Comparison of ENCODE assay signal across 9 cellular contexts in genomic region chr15:28738590-28739292, GRCh38. TPM values are rescaled to one million over a fixed set of nuclear protein-coding genes. Genes with fewer than 3 reads are reported as not detected.
A peak's percentile ranks its signal among the peaks of the same experiment; 100 is the strongest.
DNase-seq lines count a peak whose midpoint lies in the region; ATAC-seq, FAIRE-seq and TF ChIP-seq lines count a peak whose summit lies in the region.
"Not testable (repeated sequence)": the region's sequence is repeated elsewhere in the genome, so short reads cannot be mapped to it uniquely, and the experiment has no call there.
"Had no signal": no experiment of that assay in that cellular context is flagged by ENCODE, and none has a peak within 500 bp of the region (broad histone marks: within the 10 kb centered on the region; RNA-seq: fewer than 3 reads in every experiment).

No MANE protein-coding gene starts in this region.

- H3K9me3 ChIP-seq in CD4-positive, CD25-positive, alpha-beta regulatory T cell (ENCODE audit: control insufficient read depth in 2 of 2, low read length in 2 of 2); endodermal cell (ENCODE audit: control insufficient read depth, low read length); naive thymus-derived CD4-positive, alpha-beta T cell (ENCODE audit: control insufficient read depth in 2 of 3, low read length in 3 of 3): not testable (repeated sequence)

- intact Hi-C loops in activated naive CD4-positive, alpha-beta T cell treated with anti-CD3 and anti-CD28 coated beads for 36 hours (cut with micrococcal nuclease); naive thymus-derived CD4-positive, alpha-beta T cell (cut with micrococcal nuclease): not testable (repeated sequence)

- H3K4me1 ChIP-seq in CD4-positive, CD25-positive, alpha-beta regulatory T cell (ENCODE audit: control insufficient read depth, insufficient read depth, low read length, poor library complexity, severe bottlenecking); endodermal cell (ENCODE audit: control insufficient read depth, insufficient read depth, low read length); naive thymus-derived CD4-positive, alpha-beta T cell (ENCODE audit: control insufficient read depth in 2 of 2, insufficient read depth in 2 of 2, low read length in 2 of 2): not testable (repeated sequence)

- H3K27ac ChIP-seq in CD4-positive, CD25-positive, alpha-beta regulatory T cell (ENCODE audit: insufficient read depth, low read length, poor library complexity, severe bottlenecking), result peak overlapping the region; percentile 68
- H3K27ac ChIP-seq in endodermal cell (ENCODE audit: low read depth, low read length), result not testable (repeated sequence)
- H3K27ac ChIP-seq in naive thymus-derived CD4-positive, alpha-beta T cell (ENCODE audit: low read depth, low read length), result peak overlapping the region; percentile 67

- H3K9ac ChIP-seq in endodermal cell (ENCODE audit: extremely low read depth, low read length, poor library complexity, severe bottlenecking), result not testable (repeated sequence)

- DNase-seq in CD4-positive, CD25-positive, alpha-beta regulatory T cell, result peak in 2 of 3 donors; percentile 51 to 57
- not testable (repeated sequence) for DNase-seq in RCC 7860 (ENCODE audit: low spot score); endodermal cell
- peak; percentile 60 for DNase-seq in activated naive CD4-positive, alpha-beta T cell treated with anti-CD3 and anti-CD28 coated beads for 36 hours
- peak in 8 of 9 donors; percentile 22 to 73 (median 68) for DNase-seq in naive thymus-derived CD4-positive, alpha-beta T cell
- peak; percentile 45 to 52 for DNase-seq in stimulated activated naive CD8-positive, alpha-beta T cell treated with anti-CD3 and anti-CD28 coated beads, Interleukin-15, amount 100 ng/mL, for 72 hours

- H3K36me3 ChIP-seq in CD4-positive, CD25-positive, alpha-beta regulatory T cell (ENCODE audit: control insufficient read depth, insufficient read depth, low read length); endodermal cell (ENCODE audit: control insufficient read depth, insufficient read depth, low read length); naive thymus-derived CD4-positive, alpha-beta T cell (ENCODE audit: control insufficient read depth in 2 of 3, insufficient read depth in 3 of 3, low read length in 3 of 3): not testable (repeated sequence)

- peak; percentile 10 for FAIRE-seq in RCC 7860 (lab: Jason Lieb, UNC)

- not testable (repeated sequence) for H3K27me3 ChIP-seq in CD4-positive, CD25-positive, alpha-beta regulatory T cell (ENCODE audit: control insufficient read depth, insufficient read depth, low read length); endodermal cell (ENCODE audit: control insufficient read depth, insufficient read depth, low read length, poor library complexity, severe bottlenecking); naive thymus-derived CD4-positive, alpha-beta T cell (ENCODE audit: control insufficient read depth in 2 of 2, insufficient read depth in 2 of 2, low read length in 2 of 2)

- TF ChIP-seq CTCF in endodermal cell (conservative IDR thresholded peaks at IDR 0.05), result not testable (repeated sequence)

- not testable (repeated sequence) for H3K36me3 Mint-ChIP-seq in CD4-positive, CD25-positive, alpha-beta regulatory T cell; activated naive CD4-positive, alpha-beta T cell treated with anti-CD3 and anti-CD28 coated beads for 36 hours (ENCODE audit: low read depth); endodermal cell (ENCODE audit: low read depth); naive thymus-derived CD4-positive, alpha-beta T cell

- ATAC-seq in CD4-positive, CD25-positive, alpha-beta regulatory T cell (ENCODE audit: low read depth in 2 of 2), result peak in 1 of 2 donors; percentile 45
- ATAC-seq in GM21619 (IDR thresholded peaks at IDR 0.05; ENCODE audit: unreplicated experiment) (peak; percentile 57), HG03108 (IDR thresholded peaks at IDR 0.05; ENCODE audit: unreplicated experiment) (peak; percentile 46)
- peak; percentile 68 for ATAC-seq in naive thymus-derived CD4-positive, alpha-beta T cell
- peak; percentile 83 for ATAC-seq in stimulated activated naive CD8-positive, alpha-beta T cell treated with anti-CD3 and anti-CD28 coated beads, Interleukin-15, amount 100 ng/mL, for 72 hours

- H3K4me3 Mint-ChIP-seq in CD4-positive, CD25-positive, alpha-beta regulatory T cell, result peak overlapping the region; percentile 66 to 92 (median 90)
- peak overlapping the region; percentile 82 for H3K4me3 Mint-ChIP-seq in activated naive CD4-positive, alpha-beta T cell treated with anti-CD3 and anti-CD28 coated beads for 36 hours
- peak overlapping the region; percentile 44 for H3K4me3 Mint-ChIP-seq in endodermal cell
- peak overlapping the region; percentile 79 to 97 (median 90) for H3K4me3 Mint-ChIP-seq in naive thymus-derived CD4-positive, alpha-beta T cell
- peak overlapping the region; percentile 92 to 93 for H3K4me3 Mint-ChIP-seq in stimulated activated naive CD8-positive, alpha-beta T cell treated with anti-CD3 and anti-CD28 coated beads, Interleukin-15, amount 100 ng/mL, for 72 hours

- H3K9me3 Mint-ChIP-seq in CD4-positive, CD25-positive, alpha-beta regulatory T cell; activated naive CD4-positive, alpha-beta T cell treated with anti-CD3 and anti-CD28 coated beads for 36 hours; endodermal cell; naive thymus-derived CD4-positive, alpha-beta T cell; stimulated activated naive CD8-positive, alpha-beta T cell treated with anti-CD3 and anti-CD28 coated beads, Interleukin-15, amount 100 ng/mL, for 72 hours: not testable (repeated sequence)

- peak overlapping the region; percentile 65 to 93 (median 74) for H3K27ac Mint-ChIP-seq in CD4-positive, CD25-positive, alpha-beta regulatory T cell
- peak overlapping the region; percentile 96 for H3K27ac Mint-ChIP-seq in activated naive CD4-positive, alpha-beta T cell treated with anti-CD3 and anti-CD28 coated beads for 36 hours
- not testable (repeated sequence) for H3K27ac Mint-ChIP-seq in endodermal cell
- peak overlapping the region; percentile 89 to 99 (median 95) for H3K27ac Mint-ChIP-seq in naive thymus-derived CD4-positive, alpha-beta T cell
- peak overlapping the region; percentile 98 to 99 for H3K27ac Mint-ChIP-seq in stimulated activated naive CD8-positive, alpha-beta T cell treated with anti-CD3 and anti-CD28 coated beads, Interleukin-15, amount 100 ng/mL, for 72 hours

- 100% methylated on average over 2 of the region's 9 CpGs; no CpG with 5 or more reads in 1 of the 2 experiments for WGBS in endodermal cell (ENCODE audit: insufficient coverage in 1 of 2, insufficient read length in 1 of 2), 2 experiments

- peaks cover 15% of the 10 kb centered on the region for H3K27me3 Mint-ChIP-seq in CD4-positive, CD25-positive, alpha-beta regulatory T cell
- H3K27me3 Mint-ChIP-seq in activated naive CD4-positive, alpha-beta T cell treated with anti-CD3 and anti-CD28 coated beads for 36 hours (ENCODE audit: low read depth); stimulated activated naive CD8-positive, alpha-beta T cell treated with anti-CD3 and anti-CD28 coated beads, Interleukin-15, amount 100 ng/mL, for 72 hours: not testable (repeated sequence)
- H3K27me3 Mint-ChIP-seq in endodermal cell (ENCODE audit: insufficient read depth), result peaks cover 11% of the 10 kb centered on the region
- H3K27me3 Mint-ChIP-seq in naive thymus-derived CD4-positive, alpha-beta T cell, result peaks cover 0 to 27% (median 0%) of the 10 kb centered on the region in 5 donors

- H3K4me1 Mint-ChIP-seq in CD4-positive, CD25-positive, alpha-beta regulatory T cell, result peaks cover 0 to 13% (median 3%) of the 10 kb centered on the region in 4 donors
- H3K4me1 Mint-ChIP-seq in activated naive CD4-positive, alpha-beta T cell treated with anti-CD3 and anti-CD28 coated beads for 36 hours (ENCODE audit: low read depth); endodermal cell; stimulated activated naive CD8-positive, alpha-beta T cell treated with anti-CD3 and anti-CD28 coated beads, Interleukin-15, amount 100 ng/mL, for 72 hours: not testable (repeated sequence)
- peaks cover 0 to 20% (median 10%) of the 10 kb centered on the region in 7 donors for H3K4me1 Mint-ChIP-seq in naive thymus-derived CD4-positive, alpha-beta T cell

- CTCF ChIA-PET in activated naive CD4-positive, alpha-beta T cell treated with anti-CD3 and anti-CD28 coated beads for 36 hours (lab: Charles Lee); naive thymus-derived CD4-positive, alpha-beta T cell (lab: Charles Lee): not testable (repeated sequence)

- POLR2A ChIA-PET in naive thymus-derived CD4-positive, alpha-beta T cell (lab: Charles Lee), result not testable (repeated sequence)

- peak overlapping the region; percentile 13 for H3K4me3 ChIP-seq in CD4-positive, CD25-positive, alpha-beta regulatory T cell (ENCODE audit: low read depth, low read length)
- H3K4me3 ChIP-seq in endodermal cell (ENCODE audit: low read length); naive thymus-derived CD4-positive, alpha-beta T cell (ENCODE audit: low read length): not testable (repeated sequence)

RNA-seq across cellular contexts. Expression of gene GOLGA8M, which starts 26.5 kb away (rescaled TPM):
- 1.1 TPM for total RNA-seq in CD4-positive, CD25-positive, alpha-beta regulatory T cell
- polyA plus RNA-seq in CD4-positive, CD25-positive, alpha-beta regulatory T cell, result not detected
- total RNA-seq in activated naive CD4-positive, alpha-beta T cell treated with anti-CD3 and anti-CD28 coated beads for 36 hours, result under 1 TPM in 1 of 2 experiments, not detected in 1; 0.12 TPM
- total RNA-seq in endodermal cell, result under 1 TPM in 1 of 2 donors, not detected in 1; 0.86 TPM
- not detected for polyA plus RNA-seq in endodermal cell (2013, experiment 1 of 2)
- polyA plus RNA-seq in endodermal cell (2013, experiment 2 of 2), result 0.21 TPM
- 10 to 100 TPM in 2 of 5 experiments, 1 to 10 TPM in 3; 2.9 to 14.9 (median 7.0) TPM for total RNA-seq in naive thymus-derived CD4-positive, alpha-beta T cell
- polyA plus RNA-seq in naive thymus-derived CD4-positive, alpha-beta T cell, result under 1 TPM in 1 of 2 donors, not detected in 1; 0.53 TPM
- polyA plus RNA-seq: cardiac muscle cell had no signal
